ENCODE assay signal across 31 cellular contexts in the genomic region with DNA sequence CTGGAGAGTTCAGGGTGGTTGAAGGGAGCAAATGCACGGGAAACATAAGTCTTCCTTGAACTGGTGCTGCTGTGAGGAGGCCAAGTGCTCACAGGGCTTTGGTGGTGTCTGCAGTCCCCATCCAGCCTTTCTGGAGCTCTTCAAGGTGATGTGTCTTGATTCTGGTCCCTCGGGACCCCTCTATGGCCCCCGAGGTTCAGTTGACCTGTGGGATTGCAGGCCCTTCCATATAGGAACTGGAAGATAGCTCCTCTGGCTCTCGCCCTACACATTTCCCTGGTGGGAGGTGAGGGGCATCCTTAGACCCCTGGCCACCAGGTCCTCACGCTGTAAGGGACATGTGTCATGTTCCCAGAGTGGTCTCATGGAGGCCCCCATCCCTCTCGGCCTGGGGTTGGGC.
"Had no signal": no experiment of that assay in that cellular context is flagged by ENCODE, and none has a peak within 500 bp of the region (broad histone marks: within the 10 kb centered on the region; RNA-seq: fewer than 3 reads in every experiment).

No MANE protein-coding gene starts in this region.

- H3K4me3 Mint-ChIP-seq: activated CD4-positive, alpha-beta memory T cell treated with anti-CD3 and anti-CD28 coated beads for 36 hours; activated CD4-positive, alpha-beta T cell treated with anti-CD3 and anti-CD28 coated beads for 36 hours; activated CD4-positive, alpha-beta T cell treated with anti-CD3 and anti-CD28 coated beads, Interleukin-2, amount 10 ng/mL, durations not matched to agents 24 days and 14 days; activated CD8-positive, alpha-beta memory T cell treated with anti-CD3 and anti-CD28 coated beads, Interleukin-2, amount 10 ng/mL, durations not matched to agents 7 days and 5 days; activated CD8-positive, alpha-beta T cell treated with anti-CD3 and anti-CD28 coated beads, Interleukin-2, amount 10 ng/mL, durations not matched to agents 7 days and 5 days; activated naive CD8-positive, alpha-beta T cell; activated T-helper 17 cell treated with anti-CD3 and anti-CD28 coated beads, Interleukin-2, amount 50 U/mL, for 72 hours; T-helper 17 cell; T-helper 2 cell treated with Interferon-gamma antibody and Interleukin-4, amounts not matched to agents 5 μg/mL and 100 μg/mL, for 36 hours had no signal

- H3K36me3 Mint-ChIP-seq: activated CD4-positive, alpha-beta memory T cell treated with anti-CD3 and anti-CD28 coated beads for 36 hours; activated CD8-positive, alpha-beta memory T cell treated with anti-CD3 and anti-CD28 coated beads, Interleukin-2, amount 10 ng/mL, durations not matched to agents 7 days and 5 days; activated naive CD8-positive, alpha-beta T cell had no signal

- ATAC-seq: activated CD4-positive, alpha-beta T cell treated with anti-CD3 and anti-CD28 coated beads for 36 hours; activated CD8-positive, alpha-beta memory T cell treated with anti-CD3 and anti-CD28 coated beads, Interleukin-2, amount 10 ng/mL, durations not matched to agents 7 days and 5 days; activated CD8-positive, alpha-beta T cell treated with anti-CD3 and anti-CD28 coated beads, Interleukin-2, amount 10 ng/mL, durations not matched to agents 7 days and 5 days; activated T-helper 17 cell treated with anti-CD3 and anti-CD28 coated beads, Interleukin-2, amount 50 U/mL, for 72 hours; gastroesophageal sphincter; T-helper 17 cell had no signal

- H3K4me3 ChIP-seq: esophagus squamous epithelium, gastroesophageal sphincter had no signal

- FAIRE-seq: astrocyte, colon, endometrium, endothelial cell of umbilical vein had no signal

- H3K27ac ChIP-seq: brain microvascular endothelial cell, epithelial cell of prostate, esophagus squamous epithelium, gastroesophageal sphincter had no signal

- H3K4me1 Mint-ChIP-seq: activated CD4-positive, alpha-beta T cell treated with anti-CD3 and anti-CD28 coated beads for 36 hours; activated CD4-positive, alpha-beta T cell treated with anti-CD3 and anti-CD28 coated beads, Interleukin-2, amount 10 ng/mL, durations not matched to agents 24 days and 14 days; activated CD8-positive, alpha-beta memory T cell treated with anti-CD3 and anti-CD28 coated beads, Interleukin-2, amount 10 ng/mL, durations not matched to agents 7 days and 5 days; activated T-helper 17 cell treated with anti-CD3 and anti-CD28 coated beads, Interleukin-2, amount 50 U/mL, for 72 hours had no signal

- DNase-seq: activated CD4-positive, alpha-beta memory T cell treated with anti-CD3 and anti-CD28 coated beads for 36 hours; activated CD4-positive, alpha-beta T cell treated with anti-CD3 and anti-CD28 coated beads for 36 hours; activated CD4-positive, alpha-beta T cell treated with anti-CD3 and anti-CD28 coated beads, Interleukin-2, amount 10 ng/mL, durations not matched to agents 24 days and 14 days; activated CD4-positive, CD25-positive, alpha-beta regulatory T cell; activated CD4-positive, CD25-positive, alpha-beta regulatory T cell treated with anti-CD3 and anti-CD28 coated beads, Interleukin-2, amount 50 U/mL, for 72 hours; activated CD8-positive, alpha-beta memory T cell treated with anti-CD3 and anti-CD28 coated beads, Interleukin-2, amount 10 ng/mL, durations not matched to agents 7 days and 5 days; activated CD8-positive, alpha-beta memory T cell treated with anti-CD3 and anti-CD28 coated beads, Interleukin-2, amount 50 U/mL, for 4 hours; activated CD8-positive, alpha-beta T cell treated with anti-CD3 and anti-CD28 coated beads, Interleukin-2, amount 10 ng/mL, durations not matched to agents 7 days and 5 days; activated effector memory CD4-positive, alpha-beta T cell treated with Interleukin-2 at 50 U/mL for 16 hours; activated gamma-delta T cell treated with Interleukin-2 at 50 U/mL for 16 hours; activated naive CD4-positive, alpha-beta T cell treated with anti-CD3 and anti-CD28 coated beads, Interleukin-2, amount 50 U/mL, for 16 hours; activated naive CD4-positive, alpha-beta T cell treated with Interleukin-2 at 50 U/mL for 16 hours; activated T-cell treated with anti-CD3 and anti-CD28 coated beads, Interleukin-2, amount 50 U/mL, for 1 hour; amniotic stem cell; anterior cingulate cortex; brain microvascular endothelial cell; effector CD8-positive, alpha-beta T cell; esophagus squamous epithelium; foreskin melanocyte; T-helper 1 cell; T-helper 17 cell; T1000 had no signal

- H3K27me3 Mint-ChIP-seq: activated CD4-positive, alpha-beta memory T cell treated with anti-CD3 and anti-CD28 coated beads for 36 hours; activated CD4-positive, alpha-beta T cell treated with anti-CD3 and anti-CD28 coated beads for 36 hours; activated CD4-positive, alpha-beta T cell treated with anti-CD3 and anti-CD28 coated beads, Interleukin-2, amount 10 ng/mL, durations not matched to agents 24 days and 14 days; activated naive CD8-positive, alpha-beta T cell; activated T-helper 17 cell treated with anti-CD3 and anti-CD28 coated beads, Interleukin-2, amount 50 U/mL, for 72 hours had no signal

- H3K9me3 Mint-ChIP-seq: activated CD4-positive, alpha-beta memory T cell treated with anti-CD3 and anti-CD28 coated beads for 36 hours; activated CD4-positive, alpha-beta T cell treated with anti-CD3 and anti-CD28 coated beads, Interleukin-2, amount 10 ng/mL, durations not matched to agents 24 days and 14 days; activated T-helper 17 cell treated with anti-CD3 and anti-CD28 coated beads, Interleukin-2, amount 50 U/mL, for 72 hours; T-helper 2 cell treated with Interferon-gamma antibody and Interleukin-4, amounts not matched to agents 5 μg/mL and 100 μg/mL, for 36 hours had no signal

- H3K27ac Mint-ChIP-seq: activated CD4-positive, alpha-beta memory T cell treated with anti-CD3 and anti-CD28 coated beads for 36 hours; activated CD4-positive, alpha-beta T cell treated with anti-CD3 and anti-CD28 coated beads for 36 hours; activated CD4-positive, alpha-beta T cell treated with anti-CD3 and anti-CD28 coated beads, Interleukin-2, amount 10 ng/mL, durations not matched to agents 24 days and 14 days; activated CD8-positive, alpha-beta memory T cell treated with anti-CD3 and anti-CD28 coated beads, Interleukin-2, amount 10 ng/mL, durations not matched to agents 7 days and 5 days; activated CD8-positive, alpha-beta T cell treated with anti-CD3 and anti-CD28 coated beads, Interleukin-2, amount 10 ng/mL, durations not matched to agents 7 days and 5 days; activated naive CD8-positive, alpha-beta T cell; activated T-helper 17 cell treated with anti-CD3 and anti-CD28 coated beads, Interleukin-2, amount 50 U/mL, for 72 hours; T-helper 17 cell; T-helper 2 cell treated with Interferon-gamma antibody and Interleukin-4, amounts not matched to agents 5 μg/mL and 100 μg/mL, for 36 hours had no signal

- H3K36me3 ChIP-seq: brain microvascular endothelial cell, esophagus squamous epithelium, gastroesophageal sphincter had no signal

- H3K27me3 ChIP-seq: brain microvascular endothelial cell, esophagus squamous epithelium, gastroesophageal sphincter had no signal

- H3K9me3 ChIP-seq: esophagus squamous epithelium, gastroesophageal sphincter had no signal
